Comparison of ENCODE assay signal across 1 cellular context in the genomic region with DNA sequence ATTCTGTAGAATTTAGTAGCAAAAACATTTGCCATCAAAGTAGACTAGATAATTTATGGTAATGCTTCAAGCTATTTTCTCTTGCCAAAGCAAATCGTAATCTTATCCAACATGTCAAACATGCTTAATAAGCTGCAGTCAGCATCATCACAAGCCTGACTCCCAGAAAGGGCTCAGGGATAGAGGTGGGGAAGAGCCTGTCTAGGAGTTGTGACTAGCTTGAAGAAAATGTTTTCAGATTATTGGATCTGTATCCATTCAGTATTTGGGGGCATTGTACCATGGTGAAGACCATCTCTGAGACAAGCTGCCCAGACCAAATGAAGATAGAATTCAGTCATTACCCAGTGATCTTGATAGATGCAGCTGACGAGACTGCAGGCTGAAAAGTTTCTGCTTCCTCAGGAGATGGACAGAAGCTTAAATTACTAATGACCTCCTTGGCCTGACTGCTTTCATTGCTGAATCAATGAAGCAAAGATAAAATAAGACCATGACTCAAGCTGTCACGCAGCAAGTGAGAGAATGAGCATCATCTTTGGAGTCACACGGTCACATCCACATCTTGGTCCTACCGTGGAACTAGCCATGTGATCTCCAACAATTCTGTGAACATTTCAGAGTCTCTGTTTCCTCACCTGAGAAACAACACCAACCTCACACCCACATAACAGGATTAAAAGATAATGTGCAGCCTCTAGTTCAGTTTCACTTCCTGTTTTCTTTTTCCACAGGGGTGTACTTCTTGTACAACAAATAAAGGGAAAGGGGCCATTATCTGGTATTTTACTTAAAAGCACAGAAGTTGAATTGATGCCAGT.
TF ChIP-seq lines count a peak whose summit lies in the region.

No MANE protein-coding gene starts in this region.

TF ChIP-seq in GM12878, 131 proteins besides CTCF, POLR2A, EP300 and RAD21 (continued from another document and continues in another):
- TF ChIP-seq, protein P1, sequence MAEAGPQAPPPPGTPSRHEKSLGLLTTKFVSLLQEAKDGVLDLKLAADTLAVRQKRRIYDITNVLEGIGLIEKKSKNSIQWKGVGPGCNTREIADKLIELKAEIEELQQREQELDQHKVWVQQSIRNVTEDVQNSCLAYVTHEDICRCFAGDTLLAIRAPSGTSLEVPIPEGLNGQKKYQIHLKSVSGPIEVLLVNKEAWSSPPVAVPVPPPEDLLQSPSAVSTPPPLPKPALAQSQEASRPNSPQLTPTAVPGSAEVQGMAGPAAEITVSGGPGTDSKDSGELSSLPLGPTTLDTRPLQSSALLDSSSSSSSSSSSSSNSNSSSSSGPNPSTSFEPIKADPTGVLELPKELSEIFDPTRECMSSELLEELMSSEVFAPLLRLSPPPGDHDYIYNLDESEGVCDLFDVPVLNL (IDR thresholded peaks at IDR 0.05; ENCODE audit: low read depth, low read length), result no peak
- TF ChIP-seq MEF2B (IDR thresholded peaks at IDR 0.05; ENCODE audit: partially characterized antibody, poor library complexity, severe bottlenecking) (peak; percentile 78), RUNX3 (IDR thresholded peaks at IDR 0.05; ENCODE audit: low read length) (peak; percentile 80), POLR2AphosphoS5 (IDR thresholded peaks at IDR 0.05; ENCODE audit: low read length) (peak; percentile 40; the same call in 1 of the 2 replicates), JUND (IDR thresholded peaks at IDR 0.05; ENCODE audit: low read depth, low read length) (no peak), SKIL (IDR thresholded peaks at IDR 0.05; ENCODE audit: low read depth, poor library complexity, severe bottlenecking) (peak; percentile 76), ZZZ3 (IDR thresholded peaks at IDR 0.05; ENCODE audit: control insufficient read depth, insufficient read length, low read depth) (no peak), ZNF207 (IDR thresholded peaks at IDR 0.05; ENCODE audit: borderline replicate concordance) (no peak; the same call in 1 of the 2 replicates), ZBTB4 (CRISPR knock-in tag; IDR thresholded peaks at IDR 0.05) (no peak), SMAD1 (IDR thresholded peaks at IDR 0.05; ENCODE audit: low read depth, partially characterized antibody) (peak; percentile 75), USF2 (IDR thresholded peaks at IDR 0.05; ENCODE audit: borderline replicate concordance, low read depth, low read length) (peak; percentile 34; the same call in 1 of the 2 replicates), FOXM1 (IDR thresholded peaks at IDR 0.05; ENCODE audit: low read depth, low read length) (peak; percentile 87; the same call in 1 of the 2 replicates), ZNF24 (IDR thresholded peaks at IDR 0.05) (peak; percentile 64), ZNF687 (IDR thresholded peaks at IDR 0.05) (peak; percentile 49), ZBED1 (IDR thresholded peaks at IDR 0.05; ENCODE audit: borderline replicate concordance) (peak; percentile 89; the same call in 1 of the 2 replicates), FOXK2 (IDR thresholded peaks at IDR 0.05) (no peak), RELA (IDR thresholded peaks at IDR 0.05; ENCODE audit: borderline replicate concordance, partially characterized antibody) (peak; percentile 44), CBFB (IDR thresholded peaks at IDR 0.05; ENCODE audit: low read depth) (no peak), E4F1 (IDR thresholded peaks at IDR 0.05; ENCODE audit: borderline replicate concordance, partially characterized antibody) (no peak), RAD51 (IDR thresholded peaks at IDR 0.05) (peak; percentile 91), NR2C2 (IDR thresholded peaks at IDR 0.05; ENCODE audit: borderline replicate concordance, control insufficient read depth, insufficient read length, low read depth) (no peak), BCL11A (IDR thresholded peaks at IDR 0.05; ENCODE audit: low read depth, low read length) (peak; percentile 66), SMARCA5 (IDR thresholded peaks at IDR 0.05) (peak; percentile 54; the same call in 1 of the 2 replicates), KDM1A (IDR thresholded peaks at IDR 0.05; ENCODE audit: borderline replicate concordance) (no peak)
- TF ChIP-seq, protein P2, sequence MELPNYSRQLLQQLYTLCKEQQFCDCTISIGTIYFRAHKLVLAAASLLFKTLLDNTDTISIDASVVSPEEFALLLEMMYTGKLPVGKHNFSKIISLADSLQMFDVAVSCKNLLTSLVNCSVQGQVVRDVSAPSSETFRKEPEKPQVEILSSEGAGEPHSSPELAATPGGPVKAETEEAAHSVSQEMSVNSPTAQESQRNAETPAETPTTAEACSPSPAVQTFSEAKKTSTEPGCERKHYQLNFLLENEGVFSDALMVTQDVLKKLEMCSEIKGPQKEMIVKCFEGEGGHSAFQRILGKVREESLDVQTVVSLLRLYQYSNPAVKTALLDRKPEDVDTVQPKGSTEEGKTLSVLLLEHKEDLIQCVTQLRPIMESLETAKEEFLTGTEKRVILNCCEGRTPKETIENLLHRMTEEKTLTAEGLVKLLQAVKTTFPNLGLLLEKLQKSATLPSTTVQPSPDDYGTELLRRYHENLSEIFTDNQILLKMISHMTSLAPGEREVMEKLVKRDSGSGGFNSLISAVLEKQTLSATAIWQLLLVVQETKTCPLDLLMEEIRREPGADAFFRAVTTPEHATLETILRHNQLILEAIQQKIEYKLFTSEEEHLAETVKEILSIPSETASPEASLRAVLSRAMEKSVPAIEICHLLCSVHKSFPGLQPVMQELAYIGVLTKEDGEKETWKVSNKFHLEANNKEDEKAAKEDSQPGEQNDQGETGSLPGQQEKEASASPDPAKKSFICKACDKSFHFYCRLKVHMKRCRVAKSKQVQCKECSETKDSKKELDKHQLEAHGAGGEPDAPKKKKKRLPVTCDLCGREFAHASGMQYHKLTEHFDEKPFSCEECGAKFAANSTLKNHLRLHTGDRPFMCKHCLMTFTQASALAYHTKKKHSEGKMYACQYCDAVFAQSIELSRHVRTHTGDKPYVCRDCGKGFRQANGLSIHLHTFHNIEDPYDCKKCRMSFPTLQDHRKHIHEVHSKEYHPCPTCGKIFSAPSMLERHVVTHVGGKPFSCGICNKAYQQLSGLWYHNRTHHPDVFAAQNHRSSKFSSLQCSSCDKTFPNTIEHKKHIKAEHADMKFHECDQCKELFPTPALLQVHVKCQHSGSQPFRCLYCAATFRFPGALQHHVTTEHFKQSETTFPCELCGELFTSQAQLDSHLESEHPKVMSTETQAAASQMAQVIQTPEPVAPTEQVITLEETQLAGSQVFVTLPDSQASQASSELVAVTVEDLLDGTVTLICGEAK (IDR thresholded peaks at IDR 0.05; ENCODE audit: borderline replicate concordance), result no peak
